8 cellular contexts compared by ENCODE assay signal in the genomic region with DNA sequence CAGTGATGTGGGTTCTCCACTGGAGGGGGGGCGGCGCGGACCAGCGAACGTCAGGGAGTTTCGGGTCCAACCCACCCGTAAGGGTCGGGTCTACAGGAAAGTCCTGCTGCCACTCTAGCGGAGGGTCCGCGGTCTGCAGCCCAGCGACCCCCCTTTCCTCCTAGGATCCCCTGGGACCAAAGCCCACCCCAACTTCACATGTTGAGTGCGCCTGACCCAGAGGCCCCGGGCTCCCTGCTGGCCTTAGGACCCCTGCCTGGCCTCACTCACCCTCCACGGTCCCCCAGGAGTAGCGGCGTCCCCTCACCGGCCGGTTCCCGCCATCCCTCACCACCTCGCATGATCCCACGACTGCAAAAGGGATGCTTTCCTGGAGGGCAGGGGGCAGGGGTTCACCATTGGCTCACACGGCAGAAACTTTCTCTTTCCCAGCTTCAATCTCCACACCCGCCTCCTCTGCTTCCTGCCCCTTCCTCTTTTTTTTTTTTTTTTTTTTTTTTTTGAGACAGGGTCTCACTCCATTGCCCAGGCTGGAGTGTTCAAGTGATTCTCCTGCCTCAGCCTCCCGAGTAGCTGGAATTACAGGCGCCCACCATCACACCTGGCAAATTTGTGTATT. TPM values are rescaled to one million over a fixed set of nuclear protein-coding genes. Genes with fewer than 3 reads are reported as not detected.
DNase-seq lines count a peak whose midpoint lies in the region; ATAC-seq and TF ChIP-seq lines count a peak whose summit lies in the region.

No MANE protein-coding gene starts in this region.

- H3K9me3 ChIP-seq in Caco-2, result no peaks in the 10 kb centered on the region
- no peaks in the 10 kb centered on the region for H3K9me3 ChIP-seq in PC-3 (ENCODE audit: low read length)
- H3K9me3 ChIP-seq in ovary, result no peaks in the 10 kb centered on the region

- H3K36me3 ChIP-seq in Caco-2 (ENCODE audit: control insufficient read depth, insufficient read depth, low read length) (no peaks in the 10 kb centered on the region), PC-3 (ENCODE audit: low read depth, low read length) (no peaks in the 10 kb centered on the region), ovary (no peaks in the 10 kb centered on the region)

- peak overlapping the region; percentile 87 for H3K4me3 Mint-ChIP-seq in Caco-2 (ENCODE audit: unreplicated experiment)

- POLR2A ChIA-PET in Caco-2 (lab: Charles Lee), result no interaction called here
- POLR2A ChIA-PET in PC-3 (lab: Charles Lee; ENCODE audit: unreplicated experiment), result interaction anchor here (0.7 kb wide), 1 partner anchor 119 kb away, joined by 18 read pairs; no protein-coding TSS in a partner anchor

- H3K27ac Mint-ChIP-seq in Caco-2 (ENCODE audit: unreplicated experiment), result peak overlapping the region; percentile 98

- peak overlapping the region; percentile 100 for H3K4me2 ChIP-seq in PC-3 (ENCODE audit: low read length)

- H2AFZ ChIP-seq in PC-3 (ENCODE audit: low read length), result peak overlapping the region; percentile 55; the same call in 1 of the 2 replicates

- no peaks in the 10 kb centered on the region for H4K20me1 ChIP-seq in PC-3 (ENCODE audit: low read length)

- TF ChIP-seq CTCF in Caco-2 (IDR thresholded peaks at IDR 0.05; ENCODE audit: insufficient read depth in 1 of 2, low read depth in 1 of 2, low read length in 1 of 2, severe bottlenecking in 1 of 2, unreplicated experiment in 1 of 2) (no peak), PC-3 (conservative IDR thresholded peaks at IDR 0.05; ENCODE audit: low read depth, low read length) (no peak), epithelial cell of proximal tubule (conservative IDR thresholded peaks at IDR 0.05; ENCODE audit: low read depth, low read length) (no peak), ovary (IDR thresholded peaks at IDR 0.05) (peak in 1 of 3 donors; percentile 12)

- no TSS peak for BruUV-seq in Caco-2 (replicated peaks; lab: Mats Ljungman, UMichigan)
- BruUV-seq in PC-3 (replicated peaks; lab: Mats Ljungman, UMichigan), result no TSS peak

- H3K4me1 ChIP-seq in Caco-2, result peaks cover 18% of the 10 kb centered on the region
- peaks cover 5% of the 10 kb centered on the region; the same call in 1 of the 2 replicates for H3K4me1 ChIP-seq in PC-3 (ENCODE audit: insufficient read depth, low read length)
- peaks cover 4% of the 10 kb centered on the region for H3K4me1 ChIP-seq in ovary (ENCODE audit: insufficient read depth)

- H3K27ac ChIP-seq in PC-3 (ENCODE audit: low read length) (no peak overlapping the region), ovary (peak overlapping the region; percentile 59 to 100)

- H3K36me3 Mint-ChIP-seq in Caco-2 (ENCODE audit: insufficient read depth, unreplicated experiment), result peaks cover 26% of the 10 kb centered on the region

- H3K79me2 ChIP-seq in PC-3 (ENCODE audit: low read length), result no peaks in the 10 kb centered on the region

- no peaks in the 10 kb centered on the region for H3K27me3 Mint-ChIP-seq in Caco-2 (ENCODE audit: insufficient read depth, unreplicated experiment)

- H3F3A ChIP-seq in PC-3 (ENCODE audit: low read length, unreplicated experiment), result no peaks in the 10 kb centered on the region

- no peak for TF ChIP-seq POLR2A in ovary (IDR thresholded peaks at IDR 0.05)

- H3K27me3 ChIP-seq in Caco-2 (replicated peaks; ENCODE audit: control insufficient read depth, insufficient read depth, low read length) (no peaks in the 10 kb centered on the region), PC-3 (ENCODE audit: low read length) (no peaks in the 10 kb centered on the region), ovary (no peaks in the 10 kb centered on the region)

- no peaks in the 10 kb centered on the region for H3K9me2 ChIP-seq in PC-3 (replicated peaks; ENCODE audit: low read length)

- peak overlapping the region; percentile 79 for H3K4me3 ChIP-seq in Caco-2 (ENCODE audit: low read depth, low read length)
- peak overlapping the region; percentile 86 for H3K4me3 ChIP-seq in PC-3 (ENCODE audit: low read length)
- H3K4me3 ChIP-seq in epithelial cell of proximal tubule (ENCODE audit: low read depth, low read length), result peak overlapping the region; percentile 80
- H3K4me3 ChIP-seq in ovary, result peak overlapping the region; percentile 88

- no peaks in the 10 kb centered on the region for H3K9me3 Mint-ChIP-seq in Caco-2 (ENCODE audit: unreplicated experiment)

- CTCF ChIA-PET in Caco-2 (lab: Charles Lee) (no interaction called here), PC-3 (lab: Charles Lee) (no interaction called here)

- no peak for TF ChIP-seq EP300 in ovary (IDR thresholded peaks at IDR 0.05)

- peaks cover 13% of the 10 kb centered on the region for H3K4me1 Mint-ChIP-seq in Caco-2 (ENCODE audit: low read depth, unreplicated experiment)

- intact Hi-C loops in Caco-2 (cut with micrococcal nuclease; ENCODE audit: unreplicated experiment), result loop anchor here (2.0 kb wide), 2 partner anchors 16 to 314 kb away; partner anchors contain the start of genes ALDOA and ZNF48
- intact Hi-C loops in PC-3 (cut with micrococcal nuclease), result loop anchor here (2.0 kb wide), 1 partner anchor 16 kb away; the partner anchor contains the start of gene ZNF48
- intact Hi-C loops in ovary (cut with DNase I), result loop anchor here in 1 of 4 donors (10.0 kb wide), 1 partner anchor 276 kb away; the partner anchor contains the start of genes FBRS and PRR14

- ATAC-seq in PC-3 (no peak), HG02885 (IDR thresholded peaks at IDR 0.05; ENCODE audit: poor library complexity, unreplicated experiment) (no peak)

- WGBS in ovary, 3 donors, result 24 to 54% (median 32%) methylated on average over 13 to 26 of the region's 26 CpGs

- no peak for DNase-seq in Caco-2
- no peak for DNase-seq in PC-3
- no peak for DNase-seq in epithelial cell of proximal tubule (ENCODE audit: low read depth)
- DNase-seq in ovary, result peak in 1 of 5 donors; percentile 49
- no peak for DNase-seq in NCI-H1930 (lab: John Stamatoyannopoulos, UW)
- no peak for DNase-seq in DMS153 treated with DMSO at 0.1 percent for 48 hours (lab: John Stamatoyannopoulos, UW; ENCODE audit: unreplicated experiment)
- DNase-seq in NCI-H1105 (lab: John Stamatoyannopoulos, UW), result no peak

- peak overlapping the region; percentile 81 for H3K9ac ChIP-seq in PC-3 (ENCODE audit: low read length)

RNA-seq across cellular contexts. Expression of gene SEPTIN1, which starts 3.1 kb away (rescaled TPM):
- total RNA-seq in Caco-2 (2022) (0.21 and 0.34 TPM in 2 replicates), PC-3 (2014; rRNA removed) (0.55 TPM in 1 of 2 replicates, not detected in the other), epithelial cell of proximal tubule (0.23 TPM in 1 of 2 replicates, not detected in the other), ovary (1 to 10 TPM in 6 of 7 donors, under 1 TPM in 1; 0.46 to 8.2 (median 4.4) TPM)
- polyA plus RNA-seq in ovary, result 1 to 10 TPM; 1.9 to 3.2 TPM

RNA-seq across cellular contexts. Expression of gene MYL11, which starts 4.7 kb away (rescaled TPM):
- total RNA-seq in Caco-2 (2022) (2.7 and 2.9 TPM in 2 replicates), PC-3 (2014; rRNA removed) (not detected in 2 replicates), epithelial cell of proximal tubule (not detected in 2 replicates), ovary (1 to 10 TPM in 2 of 7 donors, not detected in 5; 1.0 to 1.3 TPM)
- polyA plus RNA-seq in ovary, result 1 to 10 TPM in 1 of 2 donors, under 1 TPM in 1; 0.38 to 1.4 TPM

RNA-seq across cellular contexts. Expression of gene TBC1D10B, which starts 9.0 kb away (rescaled TPM):
- 36.9 and 40.5 TPM in 2 replicates for total RNA-seq in Caco-2 (2022)
- 36.0 and 52.4 TPM in 2 replicates for total RNA-seq in PC-3 (2014; rRNA removed)
- total RNA-seq in epithelial cell of proximal tubule, result 51.8 and 53.6 TPM in 2 replicates
- 10 to 100 TPM; 18.4 to 46.9 (median 38.0) TPM for total RNA-seq in ovary
- 10 to 100 TPM; 24.7 to 29.7 TPM for polyA plus RNA-seq in ovary

RNA-seq across cellular contexts. Expression of gene ZNF48, which starts 15.9 kb away (rescaled TPM):
- total RNA-seq in Caco-2 (2022) (12.8 and 13.4 TPM in 2 replicates), PC-3 (2014; rRNA removed) (8.9 and 14.2 TPM in 2 replicates), epithelial cell of proximal tubule (12.6 and 15.6 TPM in 2 replicates), ovary (1 to 10 TPM; 6.2 to 9.8 (median 6.7) TPM)
- polyA plus RNA-seq in ovary, result 1 to 10 TPM; 2.7 to 4.8 TPM

RNA-seq across cellular contexts. Expression of gene CD2BP2, which starts 24.2 kb away (rescaled TPM):
- 50.1 and 51.8 TPM in 2 replicates for total RNA-seq in Caco-2 (2022)
- total RNA-seq in PC-3 (2014; rRNA removed), result 30.0 and 43.3 TPM in 2 replicates
- 68.9 and 75.2 TPM in 2 replicates for total RNA-seq in epithelial cell of proximal tubule
- 10 to 100 TPM; 29.2 to 68.3 (median 64.7) TPM for total RNA-seq in ovary
- polyA plus RNA-seq in ovary, result 10 to 100 TPM; 44.1 to 81.7 TPM
